In the genomic region with DNA sequence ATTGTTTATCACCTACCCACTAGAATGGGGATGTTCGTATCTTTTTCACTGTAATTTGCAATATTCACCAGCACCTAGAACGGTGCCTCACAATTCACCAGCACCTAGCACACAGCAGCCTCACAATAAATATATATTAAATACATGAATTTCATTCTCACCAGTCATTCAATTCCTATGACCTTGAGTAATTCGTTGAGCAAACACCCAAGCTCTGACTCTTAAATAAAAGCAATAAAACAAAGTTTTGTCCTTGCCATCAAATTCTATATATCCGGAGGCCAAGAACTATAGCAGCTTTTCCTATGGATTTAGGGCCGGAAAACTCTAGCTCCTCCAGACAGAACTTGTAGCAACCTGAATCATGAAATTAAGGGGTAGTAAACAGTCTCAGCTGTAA, we compare ENCODE assay signal across 8 cellular contexts. TPM values are rescaled to one million over a fixed set of nuclear protein-coding genes. Genes with fewer than 3 reads are reported as not detected.
DNase-seq lines count a peak whose midpoint lies in the region; ATAC-seq and TF ChIP-seq lines count a peak whose summit lies in the region.

No MANE protein-coding gene starts in this region.

- CTCF ChIA-PET in MCF 10A (lab: Yijun Ruan, JAX), result interaction anchor here (0.6 to 9.3 kb wide), 10 partner anchors 8 to 828 kb away, joined by 3 to 53 read pairs (median 3); partner anchors contain the start of gene ARG2

- DNase-seq in right atrium auricular region (ENCODE audit: low spot score) (no peak), Right ventricle myocardium superior (no peak), MCF 10A (ENCODE audit: unreplicated experiment) (no peak), vagina (ENCODE audit: extremely low spot score in 2 of 2) (no peak), hypothalamus (lab: John Stamatoyannopoulos, UW) (no peak), NCI-H2171 treated with DMSO at 0.1 percent for 48 hours (lab: John Stamatoyannopoulos, UW) (no peak), NCI-H1694 (lab: John Stamatoyannopoulos, UW) (no peak)

- TF ChIP-seq CTCF in right atrium auricular region (IDR thresholded peaks at IDR 0.05) (no peak), MCF 10A (IDR thresholded peaks at IDR 0.05; ENCODE audit: unreplicated experiment) (no peak), vagina (IDR thresholded peaks at IDR 0.05) (no peak)

- peak overlapping the region; percentile 97 to 98 for H3K4me3 ChIP-seq in right atrium auricular region
- peak overlapping the region; percentile 78 for H3K4me3 ChIP-seq in mesodermal cell (ENCODE audit: extremely low read depth, insufficient read depth, low read length, poor library complexity, severe bottlenecking)
- peak overlapping the region; percentile 78 to 97 for H3K4me3 ChIP-seq in vagina

- peaks cover 27% of the 10 kb centered on the region for H3K4me1 Mint-ChIP-seq in MCF 10A (ENCODE audit: insufficient read depth, unreplicated experiment)

- 66% methylated on average over 3 of the region's 5 CpGs; no CpG with 5 or more reads in 1 of the 2 experiments for WGBS in mesodermal cell (ENCODE audit: insufficient coverage in 2 of 2), 2 experiments

- H3K27ac Mint-ChIP-seq in MCF 10A (ENCODE audit: low read depth, unreplicated experiment), result peak overlapping the region; percentile 88

- peak overlapping the region; percentile 98 to 99 for H3K27ac ChIP-seq in right atrium auricular region
- no peak overlapping the region for H3K27ac ChIP-seq in mesodermal cell (ENCODE audit: low read depth, low read length, severe bottlenecking)
- H3K27ac ChIP-seq in vagina, result peak overlapping the region; percentile 99

- no peaks in the 10 kb centered on the region for H3K27me3 Mint-ChIP-seq in MCF 10A (ENCODE audit: insufficient read depth, unreplicated experiment)

- H3K36me3 ChIP-seq in right atrium auricular region (peaks cover 11% of the 10 kb centered on the region), mesodermal cell (ENCODE audit: control insufficient read depth, insufficient read depth, low read length) (peaks cover 28% of the 10 kb centered on the region), vagina (peaks cover 0 to 10% of the 10 kb centered on the region in 2 donors)

- H3K4me1 ChIP-seq in right atrium auricular region (peaks cover 0 to 28% of the 10 kb centered on the region in 2 donors), mesodermal cell (ENCODE audit: control insufficient read depth, insufficient read depth, low read length, poor library complexity, severe bottlenecking) (peaks cover 11% of the 10 kb centered on the region), vagina (peaks cover 30% of the 10 kb centered on the region)

- H3K9me3 ChIP-seq in right atrium auricular region, result no peaks in the 10 kb centered on the region
- H3K9me3 ChIP-seq in mesodermal cell (ENCODE audit: control insufficient read depth, low read length), result no peaks in the 10 kb centered on the region
- H3K9me3 ChIP-seq in vagina, result no peaks in the 10 kb centered on the region

- POLR2A ChIA-PET in MCF 10A (lab: Yijun Ruan, JAX), result interaction anchor here (0.7 to 6.1 kb wide), 15 partner anchors 10 to 73 kb away, joined by 3 to 85 read pairs (median 5); partner anchors contain the start of genes ARG2, PIGH and RDH11

- no peaks in the 10 kb centered on the region for H3K9me3 Mint-ChIP-seq in MCF 10A (ENCODE audit: unreplicated experiment)

- peaks cover 16% of the 10 kb centered on the region for H3K36me3 Mint-ChIP-seq in MCF 10A (ENCODE audit: insufficient read depth, unreplicated experiment)

- intact Hi-C loops in Right ventricle myocardium superior (cut with DNase I) (no loop called here), MCF 10A (cut with micrococcal nuclease) (no loop called here), vagina (cut with DNase I) (no loop called here)

- H3K27me3 ChIP-seq in right atrium auricular region (no peaks in the 10 kb centered on the region), vagina (no peaks in the 10 kb centered on the region)

- no peak for TF ChIP-seq POLR2A in vagina (IDR thresholded peaks at IDR 0.05)

- peak overlapping the region; percentile 86 for H3K4me3 Mint-ChIP-seq in MCF 10A (ENCODE audit: unreplicated experiment)

- TSS peak; percentile 42 for BruUV-seq in MCF 10A (replicated peaks; lab: Mats Ljungman, UMichigan)

- ATAC-seq in Right ventricle myocardium superior (ENCODE audit: poor library complexity), result no peak

RNA-seq across cellular contexts. Expression of gene VTI1B, which starts 1.0 kb away (rescaled TPM):
- 10 to 100 TPM; 59.7 to 61.0 TPM for total RNA-seq in right atrium auricular region
- total RNA-seq in Right ventricle myocardium superior, result 113 TPM
- 57.5 and 84.3 TPM in 2 replicates for total RNA-seq in MCF 10A (2022)
- polyA plus RNA-seq in mesodermal cell (2013, experiment 1 of 2), result 75.3 TPM
- polyA plus RNA-seq in mesodermal cell (2013, experiment 2 of 2), result 83.4 TPM
- 62.1 TPM for total RNA-seq in vagina

RNA-seq across cellular contexts. Expression of gene RDH11, which starts 22.1 kb away (rescaled TPM):
- 10 to 100 TPM; 20.8 to 24.0 TPM for total RNA-seq in right atrium auricular region
- 13.2 TPM for total RNA-seq in Right ventricle myocardium superior
- total RNA-seq in MCF 10A (2022), result 40.9 and 53.5 TPM in 2 replicates
- 102 TPM for polyA plus RNA-seq in mesodermal cell (2013, experiment 1 of 2)
- polyA plus RNA-seq in mesodermal cell (2013, experiment 2 of 2), result 101 TPM
- 44.0 TPM for total RNA-seq in vagina

RNA-seq across cellular contexts. Expression of gene RDH12, which starts 28.2 kb away (rescaled TPM):
- total RNA-seq in right atrium auricular region, result not detected
- total RNA-seq in Right ventricle myocardium superior, result not detected
- not detected in 2 replicates for total RNA-seq in MCF 10A (2022)
- polyA plus RNA-seq in mesodermal cell (2013, experiment 1 of 2), result not detected
- not detected for polyA plus RNA-seq in mesodermal cell (2013, experiment 2 of 2)
- 15.0 TPM for total RNA-seq in vagina

RNA-seq across cellular contexts. Expression of gene ARG2, which starts 53.7 kb away (rescaled TPM):
- under 1 TPM in 1 of 2 donors, not detected in 1; 0.59 TPM for total RNA-seq in right atrium auricular region
- 0.75 TPM for total RNA-seq in Right ventricle myocardium superior
- total RNA-seq in MCF 10A (2022), result 11.7 and 17.6 TPM in 2 replicates
- 57.3 TPM for polyA plus RNA-seq in mesodermal cell (2013, experiment 1 of 2)
- 60.8 TPM for polyA plus RNA-seq in mesodermal cell (2013, experiment 2 of 2)
- 14.2 TPM for total RNA-seq in vagina

Comparison
In these comparisons a context has a peak if more than half of its experiments do, and no peak if none do; other contexts are left out.
1. RNA of gene RDH12, which starts 28.2 kb away (total RNA-seq): 15.0 TPM in vagina (single experiment); not detected in right atrium auricular region, not detected in Right ventricle myocardium superior (single experiment) and not detected in MCF 10A; every median in the first group is over 10 times any median in the second.
2. Peak in every context shown above with its lines, with median percentiles within 50 percentile points of each other: H3K4me3 ChIP-seq.